ENCODE assay signal across 22 cellular contexts in genomic region chr1:153752072-153752471, GRCh38. TPM values are rescaled to one million over a fixed set of nuclear protein-coding genes. Genes with fewer than 3 reads are reported as not detected.
A peak's percentile ranks its signal among the peaks of the same experiment; 100 is the strongest.
DNase-seq lines count a peak whose midpoint lies in the region; ATAC-seq, FAIRE-seq and TF ChIP-seq lines count a peak whose summit lies in the region.
"Had no signal": no experiment of that assay in that cellular context is flagged by ENCODE, and none has a peak within 500 bp of the region (broad histone marks: within the 10 kb centered on the region; RNA-seq: fewer than 3 reads in every experiment).

No MANE protein-coding gene starts in this region.

- H3K4me3 ChIP-seq in endothelial cell of umbilical vein (replicated peaks in 1 of 3; ENCODE audit: insufficient read depth in 1 of 3, low read depth in 1 of 3, low read length in 3 of 3), result peak overlapping the region in 1 of 3 experiments; percentile 28
- H3K4me3 ChIP-seq in mucosa of descending colon, result no peak overlapping the region
- H3K4me3 ChIP-seq in thoracic aorta, result no peak overlapping the region
- H3K4me3 ChIP-seq in body of pancreas, result no peak overlapping the region
- H3K4me3 ChIP-seq: cardiac muscle cell, prostate gland had no signal

- POLR2A ChIA-PET in endothelial cell of umbilical vein (lab: Charles Lee), result interaction anchor here (0.7 kb wide), 1 partner anchor 32 kb away, joined by 7 read pairs; no protein-coding TSS in a partner anchor

- H3K27me3 ChIP-seq in endothelial cell of umbilical vein (ENCODE audit: control insufficient read depth in 2 of 2, insufficient read depth in 2 of 2, low read length in 2 of 2), result no peaks in the 10 kb centered on the region
- no peaks in the 10 kb centered on the region for H3K27me3 ChIP-seq in thoracic aorta (replicated peaks; ENCODE audit: insufficient read depth)
- no peaks in the 10 kb centered on the region for H3K27me3 ChIP-seq in body of pancreas
- H3K27me3 ChIP-seq: cardiac muscle cell had no signal

- H3K4me1 ChIP-seq in endothelial cell of umbilical vein (ENCODE audit: control insufficient read depth, extremely low read depth, insufficient read depth, low read length) (peaks cover 37% of the 10 kb centered on the region), mucosa of descending colon (ENCODE audit: low read depth) (peaks cover 13% of the 10 kb centered on the region), thoracic aorta (ENCODE audit: control insufficient read depth in 1 of 2, low read depth in 2 of 2) (peaks cover 56 to 71% of the 10 kb centered on the region in 2 donors), body of pancreas (peaks cover 3% of the 10 kb centered on the region)

- dilution Hi-C loops in endothelial cell of umbilical vein (cut with MboI; ENCODE audit: extremely low pct_ligation_motif_present, low sequenced_read_pairs), result no loop called here

- intact Hi-C loops in endothelial cell of umbilical vein (cut with micrococcal nuclease), result loop anchor here (1.0 kb wide), 4 partner anchors 11 to 184 kb away; no protein-coding TSS in a partner anchor
- intact Hi-C loops in mucosa of descending colon (cut with DNase I, micrococcal nuclease), result no loop called here
- intact Hi-C loops in body of pancreas (cut with DNase I), result loop anchor here (5.0 kb wide), 1 partner anchor 65 kb away; no protein-coding TSS in a partner anchor

- TF ChIP-seq POLR2A in endothelial cell of umbilical vein (IDR thresholded peaks at IDR 0.05; ENCODE audit: low read depth, low read length) (peak; percentile 42), body of pancreas (IDR thresholded peaks at IDR 0.05) (no peak)

- ATAC-seq in mucosa of descending colon (peak; percentile 9), thoracic aorta (ENCODE audit: insufficient number of reproducible peaks, low FRiP score, low read depth) (no peak), body of pancreas (no peak)

- H3K4me2 ChIP-seq in endothelial cell of umbilical vein (ENCODE audit: insufficient read depth, low read length), result peak overlapping the region; percentile 82

- peak overlapping the region; percentile 25 for H2AFZ ChIP-seq in endothelial cell of umbilical vein (ENCODE audit: low read depth, low read length)

- WGBS in body of pancreas, 2 donors, result 81 to 90% methylated on average over 2 of the region's 2 CpGs

- H3K79me2 ChIP-seq in endothelial cell of umbilical vein (ENCODE audit: control insufficient read depth, insufficient read depth, low read length), result no peaks in the 10 kb centered on the region

- H4K20me1 ChIP-seq in endothelial cell of umbilical vein (replicated peaks; ENCODE audit: control insufficient read depth, extremely low read depth, insufficient read depth, low read length), result no peaks in the 10 kb centered on the region

- peak overlapping the region; percentile 52 for H3K9ac ChIP-seq in endothelial cell of umbilical vein (replicated peaks; ENCODE audit: extremely low read depth, insufficient read depth, low read length)

- H3K36me3 ChIP-seq in endothelial cell of umbilical vein (ENCODE audit: control insufficient read depth in 2 of 2, extremely low read depth in 1 of 2, insufficient read depth in 2 of 2, low read length in 2 of 2) (peaks cover 11 to 17% of the 10 kb centered on the region in 2 experiments), mucosa of descending colon (ENCODE audit: low read depth) (no peaks in the 10 kb centered on the region), thoracic aorta (peaks cover 21% of the 10 kb centered on the region), body of pancreas (replicated peaks in 1 of 2; ENCODE audit: insufficient read depth in 1 of 2, low read depth in 2 of 2) (peaks cover 4 to 10% of the 10 kb centered on the region in 2 donors)

- TF ChIP-seq CTCF in endothelial cell of umbilical vein (IDR thresholded peaks at IDR 0.05; ENCODE audit: extremely low read depth in 1 of 2, insufficient read depth in 1 of 2, low read depth in 1 of 2, low read length in 2 of 2) (no peak), mucosa of descending colon (IDR thresholded peaks at IDR 0.05) (no peak), thoracic aorta (IDR thresholded peaks at IDR 0.05) (no peak), body of pancreas (IDR thresholded peaks at IDR 0.05) (no peak), GM10266 (IDR thresholded peaks at IDR 0.05; ENCODE audit: control insufficient read depth, insufficient read depth, low read depth, missing control alignments) (no peak)

- no TSS peak for BruUV-seq in endothelial cell of umbilical vein (replicated peaks; lab: Mats Ljungman, UMichigan)

- CTCF ChIA-PET in endothelial cell of umbilical vein (lab: Charles Lee), result interaction anchor here (0.9 to 5.0 kb wide), 11 partner anchors 13 to 125 kb away, joined by 3 to 29 read pairs (median 3); partner anchors contain the start of genes INTS3, NPR1 and S100A13

- DNase-seq in NCI-H2029 (lab: John Stamatoyannopoulos, UW), result peak; percentile 0
- DNase-seq in NCI-H2029 treated with DMSO at 0.1 percent for 48 hours (lab: John Stamatoyannopoulos, UW), result no peak
- peak; percentile 87 for DNase-seq in endothelial cell of umbilical vein (ENCODE audit: low read depth, low spot score)
- DNase-seq in mucosa of descending colon, result no peak
- DNase-seq in thoracic aorta (ENCODE audit: low spot score), result no peak
- no peak for DNase-seq in body of pancreas
- DNase-seq in NCI-H774 (lab: John Stamatoyannopoulos, UW), result no peak
- no peak for DNase-seq in GM10266 (ENCODE audit: extremely low spot score)
- DNase-seq: activated CD4-positive, CD25-positive, alpha-beta regulatory T cell treated with anti-CD3 and anti-CD28 coated beads, Interleukin-2, amount 50 U/mL, for 72 hours; activated naive CD4-positive, alpha-beta T cell treated with anti-CD3 and anti-CD28 coated beads, Interleukin-2, amount 10 ng/mL, durations not matched to agents 7 days and 5 days; CD4-positive, CD25-positive, alpha-beta regulatory T cell; DMS53; effector memory CD4-positive, alpha-beta T cell; KBM-7; NCI-H1092 treated with DMSO at 0.1 percent for 48 hours; NCI-H2227 treated with DMSO at 0.1 percent for 48 hours; substantia nigra; T-helper 2 cell had no signal

- H3K9me3 ChIP-seq in endothelial cell of umbilical vein (replicated peaks; ENCODE audit: control insufficient read depth, insufficient read depth, low read length) (no peaks in the 10 kb centered on the region), mucosa of descending colon (no peaks in the 10 kb centered on the region), thoracic aorta (no peaks in the 10 kb centered on the region), body of pancreas (no peaks in the 10 kb centered on the region)
- H3K9me3 ChIP-seq: prostate gland had no signal

- H3K9me1 ChIP-seq in endothelial cell of umbilical vein (replicated peaks; ENCODE audit: control insufficient read depth, extremely low read depth, insufficient read depth, low read length), result no peaks in the 10 kb centered on the region

- peak; percentile 92 for FAIRE-seq in endothelial cell of umbilical vein (lab: Jason Lieb, UNC)
- FAIRE-seq: frontal cortex had no signal

- H3K27ac ChIP-seq in endothelial cell of umbilical vein (ENCODE audit: insufficient read depth, low read depth, low read length) (peak overlapping the region; percentile 93), thoracic aorta (peak overlapping the region; percentile 95 to 96), body of pancreas (no peak overlapping the region)
- H3K27ac ChIP-seq: 22Rv1, cardiac muscle cell had no signal

TF ChIP-seq in endothelial cell of umbilical vein, 7 proteins besides CTCF, POLR2A, EP300 and RAD21:
- no peak for TF ChIP-seq GATA2 (IDR thresholded peaks at IDR 0.05; ENCODE audit: insufficient read depth, insufficient read length, low read depth, low read length)
- TF ChIP-seq EZH2 (IDR thresholded peaks at IDR 0.05; ENCODE audit: borderline replicate concordance, low read depth, low read length, severe bottlenecking), result no peak
- TF ChIP-seq MAX (IDR thresholded peaks at IDR 0.05; ENCODE audit: insufficient read depth, insufficient read length), result no peak
- peak; percentile 61 for TF ChIP-seq POLR2AphosphoS5 (IDR thresholded peaks at IDR 0.05; ENCODE audit: insufficient read depth, low read depth, low read length)

RNA-seq across cellular contexts. Expression of gene SLC27A3, which starts 23.1 kb away (rescaled TPM):
- 26.5 and 26.6 TPM in 2 replicates for total RNA-seq in endothelial cell of umbilical vein
- polyA plus RNA-seq in endothelial cell of umbilical vein, result 34.3 and 40.1 TPM in 2 replicates
- polyA plus RNA-seq in endothelial cell of umbilical vein (2011; cell fraction: cytosol; rRNA removed), result 26.6 and 30.3 TPM in 2 replicates
- 109 and 144 TPM in 2 replicates for polyA plus RNA-seq in endothelial cell of umbilical vein (2011; cell fraction: nucleus; rRNA removed)
- polyA plus RNA-seq in endothelial cell of umbilical vein (2012), result 17.3 and 19.5 TPM in 2 replicates
- 66.2 and 68.0 TPM in 2 replicates for polyA minus RNA-seq in endothelial cell of umbilical vein
- 22.5 TPM for polyA minus RNA-seq in endothelial cell of umbilical vein (2011; cell fraction: cytosol; rRNA and poly(A)+ RNA removed)
- 12.9 and 17.1 TPM in 2 replicates for polyA minus RNA-seq in endothelial cell of umbilical vein (2011; cell fraction: nucleus; rRNA and poly(A)+ RNA removed)
- 10 to 100 TPM; 17.9 to 35.1 (median 22.9) TPM for total RNA-seq in mucosa of descending colon
- total RNA-seq in thoracic aorta, result 100 to 1,000 TPM in 1 of 2 donors, 10 to 100 TPM in 1; 71.7 to 116 TPM
- total RNA-seq in body of pancreas, result 10 to 100 TPM; 15.0 to 21.1 TPM

RNA-seq across cellular contexts. Expression of gene INTS3, which starts 24.2 kb away (rescaled TPM):
- total RNA-seq in endothelial cell of umbilical vein (56.1 and 63.1 TPM in 2 replicates), mucosa of descending colon (10 to 100 TPM; 30.6 to 52.3 (median 36.1) TPM), thoracic aorta (10 to 100 TPM; 63.8 to 68.8 TPM), body of pancreas (10 to 100 TPM; 25.4 to 33.3 TPM)
- polyA plus RNA-seq in endothelial cell of umbilical vein, result 61.9 and 75.9 TPM in 2 replicates
- polyA plus RNA-seq in endothelial cell of umbilical vein (2011; cell fraction: cytosol; rRNA removed), result 36.4 and 38.2 TPM in 2 replicates
- 215 and 225 TPM in 2 replicates for polyA plus RNA-seq in endothelial cell of umbilical vein (2011; cell fraction: nucleus; rRNA removed)
- polyA plus RNA-seq in endothelial cell of umbilical vein (2012), result 37.5 and 38.3 TPM in 2 replicates
- polyA minus RNA-seq in endothelial cell of umbilical vein, result 65.3 and 77.1 TPM in 2 replicates
- 30.9 TPM for polyA minus RNA-seq in endothelial cell of umbilical vein (2011; cell fraction: cytosol; rRNA and poly(A)+ RNA removed)
- 49.9 and 71.6 TPM in 2 replicates for polyA minus RNA-seq in endothelial cell of umbilical vein (2011; cell fraction: nucleus; rRNA and poly(A)+ RNA removed)

Comparison
In these comparisons a context has a peak if more than half of its experiments do, and no peak if none do; other contexts are left out.
1. DNase-seq: peak in NCI-H2029 (single experiment) and endothelial cell of umbilical vein (single experiment); none in NCI-H2029 treated with DMSO at 0.1 percent for 48 hours (single experiment), mucosa of descending colon (0 of 3), thoracic aorta (single experiment), body of pancreas (0 of 4), NCI-H774 (single experiment) and GM10266 (single experiment).
2. H3K27ac ChIP-seq: peak in endothelial cell of umbilical vein (single experiment) and thoracic aorta (2 of 2); none in body of pancreas (0 of 4).
3. intact Hi-C loops: an anchor here in endothelial cell of umbilical vein (1.0 kb wide) and body of pancreas (5.0 kb wide); none called in mucosa of descending colon.